ENCODE assay signal across 1 cellular context in the genomic region with DNA sequence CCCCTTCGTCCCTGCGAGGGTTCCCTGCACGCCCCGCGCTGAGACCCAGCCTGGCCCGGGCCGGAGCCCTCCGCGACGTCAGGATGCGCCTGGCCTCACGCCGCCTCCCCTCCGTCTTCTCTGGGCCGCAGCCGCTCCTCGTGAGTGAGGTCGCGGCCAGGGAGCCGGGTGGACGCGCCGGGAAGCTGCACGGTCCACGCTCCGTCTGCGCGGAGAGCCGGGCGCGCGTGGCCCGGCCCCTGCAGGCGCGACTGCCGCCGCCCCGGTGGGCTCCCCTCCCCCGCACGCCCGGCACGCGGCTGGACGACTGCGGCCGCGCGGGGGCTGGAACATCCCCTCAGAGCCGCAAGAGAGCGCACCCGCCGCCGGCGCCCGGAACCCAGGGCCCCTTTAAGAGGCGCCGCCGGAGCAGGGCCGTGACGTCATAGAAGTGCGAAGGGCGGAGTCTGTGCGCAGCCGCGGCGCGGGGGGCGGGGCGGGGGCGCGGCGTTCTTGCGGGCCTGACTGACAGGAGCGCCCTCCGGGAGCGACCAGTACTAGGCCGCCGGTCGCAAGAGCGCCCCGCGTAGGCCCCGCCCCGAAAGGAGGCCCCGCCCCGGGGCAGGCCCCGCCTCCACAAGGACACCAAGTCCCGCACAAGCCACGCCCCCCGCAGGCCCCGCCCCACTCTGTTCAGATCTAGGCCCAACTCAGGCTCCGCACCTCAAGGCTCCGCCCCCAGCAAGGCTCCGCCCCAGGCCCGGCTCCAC.
TF ChIP-seq lines count a peak whose summit lies in the region.

No MANE protein-coding gene starts in this region.

TF ChIP-seq in HepG2, 621 proteins besides CTCF, POLR2A, EP300 and RAD21 (continued from another document and continues in another):
- TF ChIP-seq, protein P1, sequence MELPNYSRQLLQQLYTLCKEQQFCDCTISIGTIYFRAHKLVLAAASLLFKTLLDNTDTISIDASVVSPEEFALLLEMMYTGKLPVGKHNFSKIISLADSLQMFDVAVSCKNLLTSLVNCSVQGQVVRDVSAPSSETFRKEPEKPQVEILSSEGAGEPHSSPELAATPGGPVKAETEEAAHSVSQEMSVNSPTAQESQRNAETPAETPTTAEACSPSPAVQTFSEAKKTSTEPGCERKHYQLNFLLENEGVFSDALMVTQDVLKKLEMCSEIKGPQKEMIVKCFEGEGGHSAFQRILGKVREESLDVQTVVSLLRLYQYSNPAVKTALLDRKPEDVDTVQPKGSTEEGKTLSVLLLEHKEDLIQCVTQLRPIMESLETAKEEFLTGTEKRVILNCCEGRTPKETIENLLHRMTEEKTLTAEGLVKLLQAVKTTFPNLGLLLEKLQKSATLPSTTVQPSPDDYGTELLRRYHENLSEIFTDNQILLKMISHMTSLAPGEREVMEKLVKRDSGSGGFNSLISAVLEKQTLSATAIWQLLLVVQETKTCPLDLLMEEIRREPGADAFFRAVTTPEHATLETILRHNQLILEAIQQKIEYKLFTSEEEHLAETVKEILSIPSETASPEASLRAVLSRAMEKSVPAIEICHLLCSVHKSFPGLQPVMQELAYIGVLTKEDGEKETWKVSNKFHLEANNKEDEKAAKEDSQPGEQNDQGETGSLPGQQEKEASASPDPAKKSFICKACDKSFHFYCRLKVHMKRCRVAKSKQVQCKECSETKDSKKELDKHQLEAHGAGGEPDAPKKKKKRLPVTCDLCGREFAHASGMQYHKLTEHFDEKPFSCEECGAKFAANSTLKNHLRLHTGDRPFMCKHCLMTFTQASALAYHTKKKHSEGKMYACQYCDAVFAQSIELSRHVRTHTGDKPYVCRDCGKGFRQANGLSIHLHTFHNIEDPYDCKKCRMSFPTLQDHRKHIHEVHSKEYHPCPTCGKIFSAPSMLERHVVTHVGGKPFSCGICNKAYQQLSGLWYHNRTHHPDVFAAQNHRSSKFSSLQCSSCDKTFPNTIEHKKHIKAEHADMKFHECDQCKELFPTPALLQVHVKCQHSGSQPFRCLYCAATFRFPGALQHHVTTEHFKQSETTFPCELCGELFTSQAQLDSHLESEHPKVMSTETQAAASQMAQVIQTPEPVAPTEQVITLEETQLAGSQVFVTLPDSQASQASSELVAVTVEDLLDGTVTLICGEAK (IDR thresholded peaks at IDR 0.05), result no peak
- TF ChIP-seq, protein P1 (CRISPR knock-in tag; IDR thresholded peaks at IDR 0.05), result peak; percentile 44; the same call in 1 of the 2 replicates
- TF ChIP-seq, protein P2, sequence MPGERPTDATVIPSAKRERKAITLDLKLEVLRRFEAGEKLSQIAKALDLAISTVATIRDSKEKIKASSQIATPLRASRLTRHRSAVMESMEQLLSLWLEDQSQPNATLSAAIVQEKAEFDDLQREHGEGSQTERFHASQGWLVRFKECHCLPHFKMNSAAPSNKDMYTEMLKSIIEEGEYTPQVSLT (CRISPR knock-in tag; IDR thresholded peaks at IDR 0.05; ENCODE audit: borderline replicate concordance, low read depth), result no peak; the same call in 1 of the 2 replicates
- TF ChIP-seq, protein P3, sequence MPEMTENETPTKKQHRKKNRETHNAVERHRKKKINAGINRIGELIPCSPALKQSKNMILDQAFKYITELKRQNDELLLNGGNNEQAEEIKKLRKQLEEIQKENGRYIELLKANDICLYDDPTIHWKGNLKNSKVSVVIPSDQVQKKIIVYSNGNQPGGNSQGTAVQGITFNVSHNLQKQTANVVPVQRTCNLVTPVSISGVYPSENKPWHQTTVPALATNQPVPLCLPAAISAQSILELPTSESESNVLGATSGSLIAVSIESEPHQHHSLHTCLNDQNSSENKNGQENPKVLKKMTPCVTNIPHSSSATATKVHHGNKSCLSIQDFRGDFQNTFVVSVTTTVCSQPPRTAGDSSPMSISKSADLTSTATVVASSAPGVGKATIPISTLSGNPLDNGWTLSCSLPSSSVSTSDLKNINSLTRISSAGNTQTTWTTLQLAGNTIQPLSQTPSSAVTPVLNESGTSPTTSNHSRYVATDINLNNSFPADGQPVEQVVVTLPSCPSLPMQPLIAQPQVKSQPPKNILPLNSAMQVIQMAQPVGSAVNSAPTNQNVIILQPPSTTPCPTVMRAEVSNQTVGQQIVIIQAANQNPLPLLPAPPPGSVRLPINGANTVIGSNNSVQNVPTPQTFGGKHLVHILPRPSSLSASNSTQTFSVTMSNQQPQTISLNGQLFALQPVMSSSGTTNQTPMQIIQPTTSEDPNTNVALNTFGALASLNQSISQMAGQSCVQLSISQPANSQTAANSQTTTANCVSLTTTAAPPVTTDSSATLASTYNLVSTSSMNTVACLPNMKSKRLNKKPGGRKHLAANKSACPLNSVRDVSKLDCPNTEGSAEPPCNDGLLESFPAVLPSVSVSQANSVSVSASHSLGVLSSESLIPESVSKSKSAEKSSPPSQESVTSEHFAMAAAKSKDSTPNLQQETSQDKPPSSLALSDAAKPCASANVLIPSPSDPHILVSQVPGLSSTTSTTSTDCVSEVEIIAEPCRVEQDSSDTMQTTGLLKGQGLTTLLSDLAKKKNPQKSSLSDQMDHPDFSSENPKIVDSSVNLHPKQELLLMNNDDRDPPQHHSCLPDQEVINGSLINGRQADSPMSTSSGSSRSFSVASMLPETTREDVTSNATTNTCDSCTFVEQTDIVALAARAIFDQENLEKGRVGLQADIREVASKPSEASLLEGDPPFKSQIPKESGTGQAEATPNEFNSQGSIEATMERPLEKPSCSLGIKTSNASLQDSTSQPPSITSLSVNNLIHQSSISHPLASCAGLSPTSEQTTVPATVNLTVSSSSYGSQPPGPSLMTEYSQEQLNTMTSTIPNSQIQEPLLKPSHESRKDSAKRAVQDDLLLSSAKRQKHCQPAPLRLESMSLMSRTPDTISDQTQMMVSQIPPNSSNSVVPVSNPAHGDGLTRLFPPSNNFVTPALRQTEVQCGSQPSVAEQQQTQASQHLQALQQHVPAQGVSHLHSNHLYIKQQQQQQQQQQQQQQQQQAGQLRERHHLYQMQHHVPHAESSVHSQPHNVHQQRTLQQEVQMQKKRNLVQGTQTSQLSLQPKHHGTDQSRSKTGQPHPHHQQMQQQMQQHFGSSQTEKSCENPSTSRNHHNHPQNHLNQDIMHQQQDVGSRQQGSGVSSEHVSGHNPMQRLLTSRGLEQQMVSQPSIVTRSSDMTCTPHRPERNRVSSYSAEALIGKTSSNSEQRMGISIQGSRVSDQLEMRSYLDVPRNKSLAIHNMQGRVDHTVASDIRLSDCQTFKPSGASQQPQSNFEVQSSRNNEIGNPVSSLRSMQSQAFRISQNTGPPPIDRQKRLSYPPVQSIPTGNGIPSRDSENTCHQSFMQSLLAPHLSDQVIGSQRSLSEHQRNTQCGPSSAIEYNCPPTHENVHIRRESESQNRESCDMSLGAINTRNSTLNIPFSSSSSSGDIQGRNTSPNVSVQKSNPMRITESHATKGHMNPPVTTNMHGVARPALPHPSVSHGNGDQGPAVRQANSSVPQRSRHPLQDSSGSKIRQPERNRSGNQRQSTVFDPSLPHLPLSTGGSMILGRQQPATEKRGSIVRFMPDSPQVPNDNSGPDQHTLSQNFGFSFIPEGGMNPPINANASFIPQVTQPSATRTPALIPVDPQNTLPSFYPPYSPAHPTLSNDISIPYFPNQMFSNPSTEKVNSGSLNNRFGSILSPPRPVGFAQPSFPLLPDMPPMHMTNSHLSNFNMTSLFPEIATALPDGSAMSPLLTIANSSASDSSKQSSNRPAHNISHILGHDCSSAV (CRISPR knock-in tag; IDR thresholded peaks at IDR 0.05; ENCODE audit: borderline replicate concordance), result no peak
- TF ChIP-seq, protein P4, sequence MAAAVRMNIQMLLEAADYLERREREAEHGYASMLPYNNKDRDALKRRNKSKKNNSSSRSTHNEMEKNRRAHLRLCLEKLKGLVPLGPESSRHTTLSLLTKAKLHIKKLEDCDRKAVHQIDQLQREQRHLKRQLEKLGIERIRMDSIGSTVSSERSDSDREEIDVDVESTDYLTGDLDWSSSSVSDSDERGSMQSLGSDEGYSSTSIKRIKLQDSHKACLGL (CRISPR knock-in tag; IDR thresholded peaks at IDR 0.05), result peak; percentile 73
- TF ChIP-seq CC2D1A (CRISPR knock-in tag; IDR thresholded peaks at IDR 0.05) (no peak), ZNF577 (CRISPR knock-in tag; IDR thresholded peaks at IDR 0.05; ENCODE audit: borderline replicate concordance, low read depth) (no peak), ZFP62 (CRISPR knock-in tag; IDR thresholded peaks at IDR 0.05) (no peak), ZNF558 (CRISPR knock-in tag; IDR thresholded peaks at IDR 0.05; ENCODE audit: borderline replicate concordance) (no peak; the same call in 1 of the 2 replicates), SRSF4 (IDR thresholded peaks at IDR 0.05; ENCODE audit: low read depth, low read length, poor library complexity, severe bottlenecking) (no peak), ZNF724P (CRISPR knock-in tag; IDR thresholded peaks at IDR 0.05; ENCODE audit: borderline replicate concordance) (no peak), NFYC (CRISPR knock-in tag; IDR thresholded peaks at IDR 0.05) (peak; percentile 43), ZNF225 (CRISPR knock-in tag; IDR thresholded peaks at IDR 0.05) (no peak), AGO1 (IDR thresholded peaks at IDR 0.05; ENCODE audit: low read depth, low read length, poor library complexity, severe bottlenecking) (no peak), LCORL (IDR thresholded peaks at IDR 0.05) (no peak), LCORL (CRISPR knock-in tag; IDR thresholded peaks at IDR 0.05) (no peak), FOXO1 (CRISPR knock-in tag; IDR thresholded peaks at IDR 0.05) (no peak), ZNF572 (CRISPR knock-in tag; IDR thresholded peaks at IDR 0.05) (no peak), GFI1 (CRISPR knock-in tag; IDR thresholded peaks at IDR 0.05; ENCODE audit: borderline replicate concordance) (0 out of 2 replicates have a peak, but pooled peaks have one; percentile 37), ISL2 (CRISPR knock-in tag; IDR thresholded peaks at IDR 0.05) (no peak), NFYB (CRISPR knock-in tag; IDR thresholded peaks at IDR 0.05) (peak; percentile 68)
- TF ChIP-seq, protein P5, sequence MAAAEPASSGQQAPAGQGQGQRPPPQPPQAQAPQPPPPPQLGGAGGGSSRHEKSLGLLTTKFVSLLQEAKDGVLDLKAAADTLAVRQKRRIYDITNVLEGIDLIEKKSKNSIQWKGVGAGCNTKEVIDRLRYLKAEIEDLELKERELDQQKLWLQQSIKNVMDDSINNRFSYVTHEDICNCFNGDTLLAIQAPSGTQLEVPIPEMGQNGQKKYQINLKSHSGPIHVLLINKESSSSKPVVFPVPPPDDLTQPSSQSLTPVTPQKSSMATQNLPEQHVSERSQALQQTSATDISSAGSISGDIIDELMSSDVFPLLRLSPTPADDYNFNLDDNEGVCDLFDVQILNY (CRISPR knock-in tag; conservative IDR thresholded peaks at IDR 0.05), result no peak
- TF ChIP-seq, protein P6, sequence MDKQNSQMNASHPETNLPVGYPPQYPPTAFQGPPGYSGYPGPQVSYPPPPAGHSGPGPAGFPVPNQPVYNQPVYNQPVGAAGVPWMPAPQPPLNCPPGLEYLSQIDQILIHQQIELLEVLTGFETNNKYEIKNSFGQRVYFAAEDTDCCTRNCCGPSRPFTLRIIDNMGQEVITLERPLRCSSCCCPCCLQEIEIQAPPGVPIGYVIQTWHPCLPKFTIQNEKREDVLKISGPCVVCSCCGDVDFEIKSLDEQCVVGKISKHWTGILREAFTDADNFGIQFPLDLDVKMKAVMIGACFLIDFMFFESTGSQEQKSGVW (CRISPR knock-in tag; IDR thresholded peaks at IDR 0.05; ENCODE audit: borderline replicate concordance), result no peak
- TF ChIP-seq, protein P7, sequence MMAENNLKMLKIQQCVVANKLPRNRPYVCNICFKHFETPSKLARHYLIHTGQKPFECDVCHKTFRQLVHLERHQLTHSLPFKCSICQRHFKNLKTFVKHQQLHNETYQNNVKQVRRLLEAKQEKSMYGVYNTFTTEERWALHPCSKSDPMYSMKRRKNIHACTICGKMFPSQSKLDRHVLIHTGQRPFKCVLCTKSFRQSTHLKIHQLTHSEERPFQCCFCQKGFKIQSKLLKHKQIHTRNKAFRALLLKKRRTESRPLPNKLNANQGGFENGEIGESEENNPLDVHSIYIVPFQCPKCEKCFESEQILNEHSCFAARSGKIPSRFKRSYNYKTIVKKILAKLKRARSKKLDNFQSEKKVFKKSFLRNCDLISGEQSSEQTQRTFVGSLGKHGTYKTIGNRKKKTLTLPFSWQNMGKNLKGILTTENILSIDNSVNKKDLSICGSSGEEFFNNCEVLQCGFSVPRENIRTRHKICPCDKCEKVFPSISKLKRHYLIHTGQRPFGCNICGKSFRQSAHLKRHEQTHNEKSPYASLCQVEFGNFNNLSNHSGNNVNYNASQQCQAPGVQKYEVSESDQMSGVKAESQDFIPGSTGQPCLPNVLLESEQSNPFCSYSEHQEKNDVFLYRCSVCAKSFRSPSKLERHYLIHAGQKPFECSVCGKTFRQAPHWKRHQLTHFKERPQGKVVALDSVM (CRISPR knock-in tag; IDR thresholded peaks at IDR 0.05), result peak; percentile 27; the same call in 1 of the 2 replicates
- TF ChIP-seq, protein P8, sequence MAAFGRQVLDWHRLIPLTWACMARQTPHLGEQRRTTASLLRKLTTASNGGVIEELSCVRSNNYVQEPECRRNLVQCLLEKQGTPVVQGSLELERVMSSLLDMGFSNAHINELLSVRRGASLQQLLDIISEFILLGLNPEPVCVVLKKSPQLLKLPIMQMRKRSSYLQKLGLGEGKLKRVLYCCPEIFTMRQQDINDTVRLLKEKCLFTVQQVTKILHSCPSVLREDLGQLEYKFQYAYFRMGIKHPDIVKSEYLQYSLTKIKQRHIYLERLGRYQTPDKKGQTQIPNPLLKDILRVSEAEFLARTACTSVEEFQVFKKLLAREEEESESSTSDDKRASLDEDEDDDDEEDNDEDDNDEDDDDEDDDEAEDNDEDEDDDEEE (CRISPR knock-in tag; IDR thresholded peaks at IDR 0.05), result no peak
